ENCODE assay signal across 18 cellular contexts in genomic region chr4:96093563-96093962, GRCh38.
"Had no signal": no experiment of that assay in that cellular context is flagged by ENCODE, and none has a peak within 500 bp of the region (broad histone marks: within the 10 kb centered on the region; RNA-seq: fewer than 3 reads in every experiment).

No MANE protein-coding gene starts in this region.

- ATAC-seq: activated CD4-positive, CD25-positive, alpha-beta regulatory T cell treated with anti-CD3 and anti-CD28 coated beads, Interleukin-2, amount 50 U/mL, for 24 hours; esophagus mucosa; right cardiac atrium; stimulated activated effector memory CD8-positive, alpha-beta T cell treated with anti-CD3 and anti-CD28 coated beads, Interleukin-12 subunit alpha, Interleukin-12 subunit beta, amount 100 ng/mL, for 72 hours had no signal

- H3K27ac ChIP-seq: neutrophil, tibial nerve, vagina had no signal

- H3K9me3 ChIP-seq: neutrophil, tibial nerve, vagina had no signal

- H3K4me1 ChIP-seq: tibial nerve, vagina had no signal

- FAIRE-seq: small intestine had no signal

- DNase-seq: activated CD4-positive, alpha-beta T cell treated with anti-CD3 and anti-CD28 coated beads, Interleukin-2, amount 50 U/mL, for 4 hours; activated gamma-delta T cell treated with Interleukin-2 at 50 U/mL for 16 hours; activated naive CD8-positive, alpha-beta T cell treated with anti-CD3 and anti-CD28 coated beads for 36 hours; activated T-cell treated with anti-CD3 and anti-CD28 coated beads, Interleukin-2, amount 50 U/mL, for 48 hours; anterior cingulate cortex; dermis blood vessel endothelial cell; hippocampal formation; midbrain; posterior cingulate gyrus; right cardiac atrium; small intestine had no signal

- H3K27me3 ChIP-seq: neutrophil, tibial nerve, vagina had no signal

- H3K4me3 ChIP-seq: lung, tibial nerve, vagina had no signal

- H3K36me3 ChIP-seq: neutrophil, tibial nerve, vagina had no signal
